18 cellular contexts compared by ENCODE assay signal in the genomic region with DNA sequence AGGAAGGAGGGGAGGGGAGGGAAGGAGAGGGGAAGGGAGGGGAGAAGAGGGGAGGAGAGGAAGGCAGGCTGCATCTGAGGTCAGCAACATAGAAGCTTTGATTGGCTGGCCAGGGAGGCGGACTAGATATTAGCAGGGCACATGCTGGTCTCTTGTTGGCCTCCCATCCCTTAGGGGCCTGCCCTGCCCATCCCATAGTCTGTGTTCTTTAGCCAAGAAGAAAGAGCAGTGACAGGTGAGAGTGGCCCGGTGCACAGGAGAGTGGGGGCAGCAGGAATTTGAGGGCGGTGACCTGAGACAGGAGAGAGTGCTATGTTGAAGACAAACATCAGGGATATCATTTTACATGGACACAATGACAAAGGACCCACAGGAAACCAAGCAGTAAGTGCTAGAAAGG.
A peak's percentile ranks its signal among the peaks of the same experiment; 100 is the strongest.
DNase-seq lines count a peak whose midpoint lies in the region; ATAC-seq and TF ChIP-seq lines count a peak whose summit lies in the region.
"Had no signal": no experiment of that assay in that cellular context is flagged by ENCODE, and none has a peak within 500 bp of the region (broad histone marks: within the 10 kb centered on the region; RNA-seq: fewer than 3 reads in every experiment).

No MANE protein-coding gene starts in this region.

- H3K4me2 ChIP-seq in H9 (ENCODE audit: insufficient read depth, insufficient read length, low read length) (no peak overlapping the region), SK-N-SH (no peak overlapping the region)

- intact Hi-C loops in mucosa of descending colon (cut with DNase I, micrococcal nuclease): no loop called here

- H2BK5ac ChIP-seq in H9 (ENCODE audit: insufficient read length, low read length): no peak overlapping the region

- no peak overlapping the region for H4K91ac ChIP-seq in H9 (ENCODE audit: insufficient read length, low read depth, low read length)

- POLR2A ChIA-PET in SK-N-SH (lab: Yijun Ruan, JAX): no interaction called here

- H3T11ph ChIP-seq in H9 (ENCODE audit: low read length): no peak overlapping the region

- H3K18ac ChIP-seq in H9 (ENCODE audit: insufficient read length, low read depth, low read length): no peak overlapping the region

- CTCF ChIA-PET in SK-N-SH (lab: Yijun Ruan, JAX): no interaction called here

- H4K8ac ChIP-seq in H9 (replicated peaks; ENCODE audit: insufficient read length, low read depth, low read length): no peak overlapping the region

- no peaks in the 10 kb centered on the region for H3K9me2 ChIP-seq in SK-N-SH

- peaks cover 11 to 12% of the 10 kb centered on the region in 2 experiments; a peak in 4 of 5 replicates for H3K9me3 Mint-ChIP-seq in H9
- H3K9me3 Mint-ChIP-seq in activated T-cell treated with anti-CD3 and anti-CD28 coated beads, Interleukin-2, amount 50 U/mL, for 4 hours: peaks cover 6% of the 10 kb centered on the region

- peaks cover 5% of the 10 kb centered on the region for H3K9me3 ChIP-seq in H9 (ENCODE audit: control insufficient read depth, low read depth, low read length)
- peaks cover 9% of the 10 kb centered on the region; the same call in 1 of the 2 replicates for H3K9me3 ChIP-seq in SK-N-SH
- peaks cover 13% of the 10 kb centered on the region for H3K9me3 ChIP-seq in mucosa of descending colon
- H3K9me3 ChIP-seq: HAP-1 had no signal

- no peak overlapping the region for H2BK20ac ChIP-seq in H9 (ENCODE audit: low read depth, low read length, poor library complexity, severe bottlenecking)

- ATAC-seq in activated T-cell treated with anti-CD3 and anti-CD28 coated beads, Interleukin-2, amount 50 U/mL, for 4 hours: no peak
- ATAC-seq in GM19023 (IDR thresholded peaks at IDR 0.05; ENCODE audit: unreplicated experiment) (no peak), mucosa of descending colon (no peak)

- no peaks in the 10 kb centered on the region; the same call in 1 of the 2 replicates for H3K4me1 ChIP-seq in H9 (ENCODE audit: insufficient read depth, low read length)
- no peaks in the 10 kb centered on the region; a peak in 1 of 4 replicates for H3K4me1 ChIP-seq in SK-N-SH (ENCODE audit: control insufficient read depth in 1 of 2, insufficient read depth in 2 of 2, low read depth in 1 of 2, low read length in 1 of 2)
- H3K4me1 ChIP-seq in mucosa of descending colon (ENCODE audit: low read depth): no peaks in the 10 kb centered on the region
- H3K4me1 ChIP-seq: HAP-1 had no signal

- H3F3A ChIP-seq in SK-N-SH (replicated peaks; ENCODE audit: insufficient read depth): peaks cover 9% of the 10 kb centered on the region

- H4K20me1 ChIP-seq in H9 (ENCODE audit: control insufficient read depth, insufficient read depth, insufficient read length): no peaks in the 10 kb centered on the region
- H4K20me1 ChIP-seq in SK-N-SH (ENCODE audit: insufficient read depth): no peaks in the 10 kb centered on the region

- no peak overlapping the region for H3K4ac ChIP-seq in H9 (ENCODE audit: low read depth, low read length)

- no peaks in the 10 kb centered on the region for H3K23me2 ChIP-seq in H9 (ENCODE audit: insufficient read length, low read depth, low read length, poor library complexity, severe bottlenecking)

- H3K27ac ChIP-seq in H9 (ENCODE audit: insufficient read length, low read depth, low read length) (no peak overlapping the region), SK-N-SH (ENCODE audit: low read depth in 2 of 2, low read length in 1 of 2) (no peak overlapping the region)

- DNase-seq in Caki2 (ENCODE audit: low read depth) (peak; percentile 67), H9 (peak; percentile 87), NCI-H748 treated with DMSO at 0.1 percent for 48 hours (lab: John Stamatoyannopoulos, UW) (peak; percentile 24), left kidney (ENCODE audit: low read depth, low spot score) (peak; percentile 92), SK-N-SH (no peak), mucosa of descending colon (no peak)
- no peak for DNase-seq in activated T-cell treated with anti-CD3 and anti-CD28 coated beads, Interleukin-2, amount 50 U/mL, for 4 hours
- DNase-seq: ACHN; AML-193; Calu3; DMS79; NCI-H1105; NCI-H2029; NK-92 treated with Interleukin-12 subunit alpha and Interleukin-12 subunit beta, amount 100 ng/mL, for 24 hours; OCI-M1; SIG-M5 had no signal

- H3K4me3 ChIP-seq in SK-N-SH (ENCODE audit: low read depth in 2 of 2, low read length in 1 of 2) (no peak overlapping the region), mucosa of descending colon (no peak overlapping the region)
- H3K4me3 ChIP-seq: HAP-1 had no signal

- H3K9ac ChIP-seq in H9 (ENCODE audit: extremely low read depth, insufficient read length, low read length) (no peak overlapping the region), SK-N-SH (no peak overlapping the region)

- peak overlapping the region in 2 of 3 experiments; percentile 29 to 79; a peak in 2 of 7 replicates for H3K27ac Mint-ChIP-seq in H9

- in situ Hi-C loops in Caki2 (cut with HindIII; ENCODE audit: low pct_unique_long_range_greater_than_20kb, low sequenced_read_pairs): no loop called here

- H3K56ac ChIP-seq in H9 (ENCODE audit: insufficient read length, low read depth, low read length): no peak overlapping the region

- WGBS in H9 (ENCODE audit: extremely low coverage, insufficient read length, low lambda C conversion rate): no CpG with 5 or more reads among the region's 3 CpGs
- WGBS in SK-N-SH (ENCODE audit: low lambda C conversion rate): 100% methylated on average over 3 of the region's 3 CpGs

- H3K36me3 Mint-ChIP-seq in H9 (ENCODE audit: insufficient read depth in 1 of 3, low read depth in 3 of 3): peaks cover 7 to 24% (median 14%) of the 10 kb centered on the region in 3 experiments
- H3K36me3 Mint-ChIP-seq in activated T-cell treated with anti-CD3 and anti-CD28 coated beads, Interleukin-2, amount 50 U/mL, for 4 hours (ENCODE audit: insufficient read depth): peaks cover 50% of the 10 kb centered on the region

- peaks cover 0 to 5% of the 10 kb centered on the region in 2 experiments; a peak in 2 of 4 replicates for H3K4me1 Mint-ChIP-seq in H9
- H3K4me1 Mint-ChIP-seq in activated T-cell treated with anti-CD3 and anti-CD28 coated beads, Interleukin-2, amount 50 U/mL, for 4 hours (ENCODE audit: low read depth): no peaks in the 10 kb centered on the region

- H3K79me2 ChIP-seq in H9 (ENCODE audit: insufficient read depth, low read length) (no peaks in the 10 kb centered on the region), SK-N-SH (ENCODE audit: insufficient read depth) (no peaks in the 10 kb centered on the region)

- H4K5ac ChIP-seq in H9 (ENCODE audit: insufficient read length, low read depth, low read length): no peak overlapping the region

- H3K4me3 Mint-ChIP-seq in H9: no peak overlapping the region
- H3K4me3 Mint-ChIP-seq in activated T-cell treated with anti-CD3 and anti-CD28 coated beads, Interleukin-2, amount 50 U/mL, for 4 hours: no peak overlapping the region

- no peaks in the 10 kb centered on the region for H3K79me1 ChIP-seq in H9 (ENCODE audit: insufficient read depth, low read depth, low read length, poor library complexity, severe bottlenecking)

- H3K27me3 ChIP-seq in H9 (ENCODE audit: insufficient read depth, low read length) (no peaks in the 10 kb centered on the region), SK-N-SH (ENCODE audit: insufficient read depth) (no peaks in the 10 kb centered on the region)

- H3K27me3 Mint-ChIP-seq in H9 (ENCODE audit: low read depth): no peaks in the 10 kb centered on the region
- H3K27me3 Mint-ChIP-seq in activated T-cell treated with anti-CD3 and anti-CD28 coated beads, Interleukin-2, amount 50 U/mL, for 4 hours (ENCODE audit: low read depth): no peaks in the 10 kb centered on the region

- TF ChIP-seq RAD21 in SK-N-SH (IDR thresholded peaks at IDR 0.05; ENCODE audit: low read length): no peak

- no peak overlapping the region for H2BK15ac ChIP-seq in H9 (ENCODE audit: low read depth, low read length)

- H2BK120ac ChIP-seq in H9 (ENCODE audit: low read depth, low read length, poor library complexity, severe bottlenecking): no peak overlapping the region

- no peak overlapping the region for H3K23ac ChIP-seq in H9 (ENCODE audit: insufficient read length, low read depth, low read length)

- no peak overlapping the region for H2AK5ac ChIP-seq in H9 (ENCODE audit: insufficient read length, low read length)

- H3K36me3 ChIP-seq in SK-N-SH (replicated peaks in 1 of 2; ENCODE audit: control insufficient read depth in 1 of 2, insufficient read depth in 2 of 2, low read length in 1 of 2) (peaks cover 77 to 92% of the 10 kb centered on the region in 2 experiments), mucosa of descending colon (ENCODE audit: low read depth) (no peaks in the 10 kb centered on the region)
- H3K36me3 ChIP-seq: HAP-1 had no signal

- TF ChIP-seq CTCF in H9 (conservative IDR thresholded peaks at IDR 0.05): no peak
- TF ChIP-seq CTCF in SK-N-SH (IDR thresholded peaks at IDR 0.05): no peak
- TF ChIP-seq CTCF in mucosa of descending colon (IDR thresholded peaks at IDR 0.05): no peak

- TF ChIP-seq EP300 in SK-N-SH (IDR thresholded peaks at IDR 0.05; ENCODE audit: borderline replicate concordance in 1 of 2, low read depth in 1 of 2, low read length in 1 of 2): no peak

- H2AFZ ChIP-seq in H9 (ENCODE audit: low read length) (no peak overlapping the region), SK-N-SH (ENCODE audit: low read depth) (no peak overlapping the region)

- H2BK12ac ChIP-seq in H9 (ENCODE audit: insufficient read length, low read depth, low read length): no peak overlapping the region

- H3K14ac ChIP-seq in H9 (ENCODE audit: insufficient read depth, low read length): no peak overlapping the region

TF ChIP-seq in SK-N-SH, 30 proteins besides CTCF, POLR2A, EP300 and RAD21:
- TF ChIP-seq NRF1 (IDR thresholded peaks at IDR 0.05; ENCODE audit: low read depth, low read length): no peak

Comparison
In these comparisons a context has a peak if more than half of its experiments do, and no peak if none do; other contexts are left out.
1. DNase-seq: peak in Caki2 (single experiment), H9 (single experiment), NCI-H748 treated with DMSO at 0.1 percent for 48 hours (single experiment) and left kidney (single experiment); none in activated T-cell treated with anti-CD3 and anti-CD28 coated beads, Interleukin-2, amount 50 U/mL, for 4 hours (single experiment), SK-N-SH (single experiment) and mucosa of descending colon (0 of 3).